ENCODE assay signal across 12 cellular contexts in the genomic region with DNA sequence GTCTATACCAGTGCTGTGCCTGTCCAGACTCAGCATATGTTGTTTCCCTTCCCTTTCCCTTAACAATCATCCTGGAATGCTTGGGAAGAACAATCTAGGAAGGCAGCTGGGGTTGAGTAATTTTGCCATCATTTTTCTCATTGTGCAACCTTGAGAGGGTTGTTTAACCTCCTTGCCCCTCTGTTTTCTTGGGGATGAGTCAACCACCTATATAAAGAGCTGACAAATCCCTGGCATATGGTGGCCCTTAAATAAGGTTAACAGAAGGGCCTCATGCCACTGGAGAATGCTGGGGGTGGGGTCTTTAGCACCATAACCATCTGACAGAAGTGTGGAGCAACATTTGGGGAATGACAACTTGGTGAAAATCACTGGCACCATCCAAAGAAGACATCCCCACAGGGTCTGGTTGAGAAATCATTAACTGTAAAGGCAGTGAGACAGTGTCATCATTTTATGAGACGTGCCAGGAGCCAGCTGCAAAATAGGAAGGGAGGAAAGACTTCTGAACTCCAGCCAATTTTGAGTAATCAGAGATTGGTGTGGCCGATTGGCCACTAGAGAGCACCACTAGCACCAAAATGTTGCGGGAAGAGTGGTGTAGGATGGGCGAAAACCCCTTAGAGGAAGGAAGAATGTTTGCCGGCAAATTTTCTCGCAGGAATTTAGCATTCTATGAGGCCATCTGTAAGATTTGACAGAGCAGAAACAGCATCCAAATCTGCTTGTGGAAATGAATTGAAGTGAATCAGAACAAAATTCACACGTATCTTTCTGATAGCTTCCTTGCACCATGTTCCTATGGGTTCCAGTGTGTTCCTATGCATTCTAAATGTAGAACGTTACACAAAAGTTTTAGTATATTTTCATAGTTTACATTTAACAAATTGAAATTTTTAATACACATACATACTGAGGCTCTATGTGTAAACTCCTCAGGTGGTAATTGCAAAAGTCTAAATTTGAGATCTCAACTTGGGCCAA.
DNase-seq lines count a peak whose midpoint lies in the region; ATAC-seq and TF ChIP-seq lines count a peak whose summit lies in the region.
"Had no signal": no experiment of that assay in that cellular context is flagged by ENCODE, and none has a peak within 500 bp of the region (broad histone marks: within the 10 kb centered on the region; RNA-seq: fewer than 3 reads in every experiment).

No MANE protein-coding gene starts in this region.

- peak; percentile 6 for DNase-seq in SIG-M5 treated with dmso at 0.1 percent for 504 hours (lab: John Stamatoyannopoulos, UW; ENCODE audit: unreplicated experiment)
- no peak for DNase-seq in SIG-M5 (lab: John Stamatoyannopoulos, UW)
- DNase-seq in adipocyte (ENCODE audit: low read depth): peak; percentile 79
- DNase-seq in iPS DF 6.9 (ENCODE audit: low read depth, low spot score): peak; percentile 27
- no peak for DNase-seq in upper lobe of right lung
- DNase-seq in activated T-cell treated with anti-CD3 and anti-CD28 coated beads, Interleukin-2, amount 50 U/mL, for 48 hours: no peak
- DNase-seq: activated T-cell treated with anti-CD3 and anti-CD28 coated beads, Interleukin-2, amount 50 U/mL, for 72 hours; CD4-positive, CD25-positive, alpha-beta regulatory T cell; left cardiac atrium; NCI-H2029 treated with DMSO at 0.1 percent for 48 hours had no signal

- H3K9me3 ChIP-seq in adipocyte (ENCODE audit: control insufficient read depth, low read length) (no peaks in the 10 kb centered on the region), iPS DF 6.9 (ENCODE audit: control insufficient read depth, insufficient read depth, low read length) (no peaks in the 10 kb centered on the region), upper lobe of right lung (no peaks in the 10 kb centered on the region)

- H3K36me3 ChIP-seq in adipocyte (ENCODE audit: control insufficient read depth, insufficient read depth, low read length, severe bottlenecking): no peaks in the 10 kb centered on the region
- no peaks in the 10 kb centered on the region for H3K36me3 ChIP-seq in iPS DF 6.9 (ENCODE audit: control insufficient read depth, insufficient read depth, low read length)
- no peaks in the 10 kb centered on the region for H3K36me3 ChIP-seq in upper lobe of right lung

- H3K4me3 ChIP-seq in adipocyte (ENCODE audit: low read length) (no peak overlapping the region), iPS DF 6.9 (ENCODE audit: low read length) (no peak overlapping the region), upper lobe of right lung (no peak overlapping the region)

- peak overlapping the region; percentile 11 for H3K9ac ChIP-seq in adipocyte (ENCODE audit: low read length)

- peak; percentile 65 for ATAC-seq in upper lobe of right lung
- ATAC-seq in GM21423 (IDR thresholded peaks at IDR 0.05; ENCODE audit: unreplicated experiment): no peak
- no peak for ATAC-seq in HG03280 (IDR thresholded peaks at IDR 0.05; ENCODE audit: unreplicated experiment)
- ATAC-seq: activated T-cell treated with anti-CD3 and anti-CD28 coated beads, Interleukin-2, amount 50 U/mL, for 72 hours had no signal

- no CpG with 5 or more reads among the region's 8 CpGs for WGBS in iPS DF 6.9 (ENCODE audit: insufficient coverage, insufficient read length)

- peaks cover 25% of the 10 kb centered on the region for H3K4me1 ChIP-seq in adipocyte (ENCODE audit: control insufficient read depth, insufficient read depth, low read length)
- peaks cover under 1% of the 10 kb centered on the region; the same call in 1 of the 2 replicates for H3K4me1 ChIP-seq in iPS DF 6.9 (ENCODE audit: control insufficient read depth, insufficient read depth, low read length)
- H3K4me1 ChIP-seq in upper lobe of right lung: no peaks in the 10 kb centered on the region

- H3K27me3 ChIP-seq in adipocyte (replicated peaks; ENCODE audit: control insufficient read depth, insufficient read depth, low read length) (no peaks in the 10 kb centered on the region), iPS DF 6.9 (ENCODE audit: control insufficient read depth, insufficient read depth, low read length) (no peaks in the 10 kb centered on the region), upper lobe of right lung (no peaks in the 10 kb centered on the region)

- intact Hi-C loops in upper lobe of right lung (cut with DNase I): no loop called here

- peak; percentile 30 for TF ChIP-seq CTCF in upper lobe of right lung (IDR thresholded peaks at IDR 0.05)

- H3K27ac ChIP-seq in iPS DF 6.9 (ENCODE audit: low read length) (no peak overlapping the region), upper lobe of right lung (no peak overlapping the region)

Comparison
In these comparisons a context has a peak if more than half of its experiments do, and no peak if none do; other contexts are left out.
1. DNase-seq: peak in SIG-M5 treated with dmso at 0.1 percent for 504 hours (single experiment), adipocyte (single experiment) and iPS DF 6.9 (single experiment); none in SIG-M5 (single experiment), upper lobe of right lung (single experiment) and activated T-cell treated with anti-CD3 and anti-CD28 coated beads, Interleukin-2, amount 50 U/mL, for 48 hours (0 of 2).